In the genomic region with DNA sequence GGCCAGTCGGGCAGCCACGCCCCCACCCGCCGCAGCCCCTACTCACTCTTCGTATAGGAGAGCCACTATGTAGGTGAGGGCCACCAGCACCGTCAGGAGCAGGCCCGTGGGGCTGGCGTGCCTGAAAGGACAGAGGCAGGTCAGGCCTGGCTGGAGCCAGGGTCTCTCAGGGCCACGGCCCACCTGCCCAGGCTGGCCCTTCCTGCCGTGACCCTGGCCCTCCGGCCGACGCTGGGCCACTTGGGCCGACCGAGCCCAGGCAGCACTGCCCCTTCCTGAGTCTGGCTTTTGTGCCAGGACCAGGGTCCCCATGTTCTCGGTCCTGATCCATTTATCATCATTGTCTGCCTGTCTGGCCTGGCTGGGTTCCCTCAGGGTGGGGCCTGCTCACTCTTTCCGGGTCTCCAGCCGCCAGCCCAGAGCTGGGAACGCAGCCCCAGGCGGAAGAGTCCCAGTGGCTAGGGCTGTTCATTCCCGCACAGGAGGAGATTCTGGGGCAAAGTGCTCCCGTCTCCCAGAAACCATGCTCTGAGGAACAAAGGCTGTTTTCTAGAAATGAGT, we compare ENCODE assay signal across 1 cellular context.
TF ChIP-seq lines count a peak whose summit lies in the region.

No MANE protein-coding gene starts in this region.

TF ChIP-seq in H1, 55 proteins besides CTCF, POLR2A, EP300 and RAD21:
- TF ChIP-seq CEBPB (IDR thresholded peaks at IDR 0.05; ENCODE audit: low read depth, low read length) = no peak
- no peak for TF ChIP-seq ASH2L (IDR thresholded peaks at IDR 0.05; ENCODE audit: low read length)
- TF ChIP-seq, protein P1, sequence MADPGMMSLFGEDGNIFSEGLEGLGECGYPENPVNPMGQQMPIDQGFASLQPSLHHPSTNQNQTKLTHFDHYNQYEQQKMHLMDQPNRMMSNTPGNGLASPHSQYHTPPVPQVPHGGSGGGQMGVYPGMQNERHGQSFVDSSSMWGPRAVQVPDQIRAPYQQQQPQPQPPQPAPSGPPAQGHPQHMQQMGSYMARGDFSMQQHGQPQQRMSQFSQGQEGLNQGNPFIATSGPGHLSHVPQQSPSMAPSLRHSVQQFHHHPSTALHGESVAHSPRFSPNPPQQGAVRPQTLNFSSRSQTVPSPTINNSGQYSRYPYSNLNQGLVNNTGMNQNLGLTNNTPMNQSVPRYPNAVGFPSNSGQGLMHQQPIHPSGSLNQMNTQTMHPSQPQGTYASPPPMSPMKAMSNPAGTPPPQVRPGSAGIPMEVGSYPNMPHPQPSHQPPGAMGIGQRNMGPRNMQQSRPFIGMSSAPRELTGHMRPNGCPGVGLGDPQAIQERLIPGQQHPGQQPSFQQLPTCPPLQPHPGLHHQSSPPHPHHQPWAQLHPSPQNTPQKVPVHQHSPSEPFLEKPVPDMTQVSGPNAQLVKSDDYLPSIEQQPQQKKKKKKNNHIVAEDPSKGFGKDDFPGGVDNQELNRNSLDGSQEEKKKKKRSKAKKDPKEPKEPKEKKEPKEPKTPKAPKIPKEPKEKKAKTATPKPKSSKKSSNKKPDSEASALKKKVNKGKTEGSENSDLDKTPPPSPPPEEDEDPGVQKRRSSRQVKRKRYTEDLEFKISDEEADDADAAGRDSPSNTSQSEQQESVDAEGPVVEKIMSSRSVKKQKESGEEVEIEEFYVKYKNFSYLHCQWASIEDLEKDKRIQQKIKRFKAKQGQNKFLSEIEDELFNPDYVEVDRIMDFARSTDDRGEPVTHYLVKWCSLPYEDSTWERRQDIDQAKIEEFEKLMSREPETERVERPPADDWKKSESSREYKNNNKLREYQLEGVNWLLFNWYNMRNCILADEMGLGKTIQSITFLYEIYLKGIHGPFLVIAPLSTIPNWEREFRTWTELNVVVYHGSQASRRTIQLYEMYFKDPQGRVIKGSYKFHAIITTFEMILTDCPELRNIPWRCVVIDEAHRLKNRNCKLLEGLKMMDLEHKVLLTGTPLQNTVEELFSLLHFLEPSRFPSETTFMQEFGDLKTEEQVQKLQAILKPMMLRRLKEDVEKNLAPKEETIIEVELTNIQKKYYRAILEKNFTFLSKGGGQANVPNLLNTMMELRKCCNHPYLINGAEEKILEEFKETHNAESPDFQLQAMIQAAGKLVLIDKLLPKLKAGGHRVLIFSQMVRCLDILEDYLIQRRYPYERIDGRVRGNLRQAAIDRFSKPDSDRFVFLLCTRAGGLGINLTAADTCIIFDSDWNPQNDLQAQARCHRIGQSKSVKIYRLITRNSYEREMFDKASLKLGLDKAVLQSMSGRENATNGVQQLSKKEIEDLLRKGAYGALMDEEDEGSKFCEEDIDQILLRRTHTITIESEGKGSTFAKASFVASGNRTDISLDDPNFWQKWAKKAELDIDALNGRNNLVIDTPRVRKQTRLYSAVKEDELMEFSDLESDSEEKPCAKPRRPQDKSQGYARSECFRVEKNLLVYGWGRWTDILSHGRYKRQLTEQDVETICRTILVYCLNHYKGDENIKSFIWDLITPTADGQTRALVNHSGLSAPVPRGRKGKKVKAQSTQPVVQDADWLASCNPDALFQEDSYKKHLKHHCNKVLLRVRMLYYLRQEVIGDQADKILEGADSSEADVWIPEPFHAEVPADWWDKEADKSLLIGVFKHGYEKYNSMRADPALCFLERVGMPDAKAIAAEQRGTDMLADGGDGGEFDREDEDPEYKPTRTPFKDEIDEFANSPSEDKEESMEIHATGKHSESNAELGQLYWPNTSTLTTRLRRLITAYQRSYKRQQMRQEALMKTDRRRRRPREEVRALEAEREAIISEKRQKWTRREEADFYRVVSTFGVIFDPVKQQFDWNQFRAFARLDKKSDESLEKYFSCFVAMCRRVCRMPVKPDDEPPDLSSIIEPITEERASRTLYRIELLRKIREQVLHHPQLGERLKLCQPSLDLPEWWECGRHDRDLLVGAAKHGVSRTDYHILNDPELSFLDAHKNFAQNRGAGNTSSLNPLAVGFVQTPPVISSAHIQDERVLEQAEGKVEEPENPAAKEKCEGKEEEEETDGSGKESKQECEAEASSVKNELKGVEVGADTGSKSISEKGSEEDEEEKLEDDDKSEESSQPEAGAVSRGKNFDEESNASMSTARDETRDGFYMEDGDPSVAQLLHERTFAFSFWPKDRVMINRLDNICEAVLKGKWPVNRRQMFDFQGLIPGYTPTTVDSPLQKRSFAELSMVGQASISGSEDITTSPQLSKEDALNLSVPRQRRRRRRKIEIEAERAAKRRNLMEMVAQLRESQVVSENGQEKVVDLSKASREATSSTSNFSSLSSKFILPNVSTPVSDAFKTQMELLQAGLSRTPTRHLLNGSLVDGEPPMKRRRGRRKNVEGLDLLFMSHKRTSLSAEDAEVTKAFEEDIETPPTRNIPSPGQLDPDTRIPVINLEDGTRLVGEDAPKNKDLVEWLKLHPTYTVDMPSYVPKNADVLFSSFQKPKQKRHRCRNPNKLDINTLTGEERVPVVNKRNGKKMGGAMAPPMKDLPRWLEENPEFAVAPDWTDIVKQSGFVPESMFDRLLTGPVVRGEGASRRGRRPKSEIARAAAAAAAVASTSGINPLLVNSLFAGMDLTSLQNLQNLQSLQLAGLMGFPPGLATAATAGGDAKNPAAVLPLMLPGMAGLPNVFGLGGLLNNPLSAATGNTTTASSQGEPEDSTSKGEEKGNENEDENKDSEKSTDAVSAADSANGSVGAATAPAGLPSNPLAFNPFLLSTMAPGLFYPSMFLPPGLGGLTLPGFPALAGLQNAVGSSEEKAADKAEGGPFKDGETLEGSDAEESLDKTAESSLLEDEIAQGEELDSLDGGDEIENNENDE (IDR thresholded peaks at IDR 0.05; ENCODE audit: insufficient replicate concordance, low read length) = no peak
- TF ChIP-seq CBX8 (IDR thresholded peaks at IDR 0.05; ENCODE audit: borderline replicate concordance, low read depth, low read length) = no peak
- no peak for TF ChIP-seq SP4 (IDR thresholded peaks at IDR 0.05; ENCODE audit: low read length)
- no peak for TF ChIP-seq KDM1A (IDR thresholded peaks at IDR 0.05; ENCODE audit: borderline replicate concordance, low read length)
- no peak for TF ChIP-seq RXRA (IDR thresholded peaks at IDR 0.05; ENCODE audit: insufficient read depth, low read depth, low read length)
- TF ChIP-seq HDAC6 (IDR thresholded peaks at IDR 0.05; ENCODE audit: low read depth, low read length) = no peak
- no peak for TF ChIP-seq CHD1 (IDR thresholded peaks at IDR 0.05; ENCODE audit: low read depth, low read length)
